8 cellular contexts compared by ENCODE assay signal in genomic region chr9:37784640-37785483, GRCh38. TPM values are rescaled to one million over a fixed set of nuclear protein-coding genes. Genes with fewer than 3 reads are reported as not detected.
DNase-seq lines count a peak whose midpoint lies in the region; ATAC-seq and TF ChIP-seq lines count a peak whose summit lies in the region.

TSS of gene EXOSC3 (minus strand) at chr9:37785064. CDS start at chr9:37785044, 20 bp downstream.

- H3K36me3 ChIP-seq in OCI-LY7 (ENCODE audit: insufficient read depth, low read length) (peaks cover 41% of the 10 kb centered on the region), mucosa of rectum (ENCODE audit: control insufficient read depth in 2 of 2, insufficient read depth in 2 of 2, low read length in 2 of 2) (peaks cover 20 to 36% of the 10 kb centered on the region in 2 donors)

- TF ChIP-seq CTCF in OCI-LY7 (conservative IDR thresholded peaks at IDR 0.05; ENCODE audit: low read length), result no peak
- peak; percentile 20 for TF ChIP-seq CTCF in epithelial cell of proximal tubule (conservative IDR thresholded peaks at IDR 0.05; ENCODE audit: low read depth, low read length)

- H3K79me2 ChIP-seq in OCI-LY7 (ENCODE audit: insufficient read depth, low read depth, low read length), result peaks cover 49% of the 10 kb centered on the region

- no peaks in the 10 kb centered on the region for H3K27me3 ChIP-seq in mucosa of rectum (ENCODE audit: control insufficient read depth in 2 of 2, insufficient read depth in 2 of 2, low read length in 2 of 2)

- DNase-seq in DMS 273 treated with DMSO at 0.1 percent for 48 hours (lab: John Stamatoyannopoulos, UW) (peak; percentile 77), HuH-7 (ENCODE audit: low spot score) (peak; percentile 98), OCI-LY7 (ENCODE audit: low spot score) (peak; percentile 94), activated T-cell treated with anti-CD3 and anti-CD28 coated beads for 24 hours (ENCODE audit: low read depth) (peak; percentile 82), epithelial cell of proximal tubule (ENCODE audit: low read depth) (peak; percentile 62)
- DNase-seq in stimulated activated CD8-positive, alpha-beta memory T cell treated with anti-CD3 and anti-CD28 coated beads, Interleukin-7, amount 100 ng/mL, for 1 hour (ENCODE audit: low read depth in 2 of 2), result peak; percentile 66 to 83

- POLR2A ChIA-PET in OCI-LY7 (lab: Charles Lee), result interaction anchor here (0.6 to 2.4 kb wide), 8 partner anchors 10 to 306 kb away, joined by 3 to 15 read pairs (median 5); partner anchors contain the start of genes DCAF10 and TOMM5

- H3K4me1 ChIP-seq in OCI-LY7 (ENCODE audit: insufficient read depth, low read length, poor library complexity, severe bottlenecking) (peaks cover 24% of the 10 kb centered on the region), mucosa of rectum (ENCODE audit: control insufficient read depth in 2 of 2, insufficient read depth in 2 of 2, low read length in 2 of 2) (peaks cover 5 to 8% of the 10 kb centered on the region in 2 donors)

- H3K27ac ChIP-seq in OCI-LY7 (ENCODE audit: low read depth, low read length, poor library complexity, severe bottlenecking), result peak within 1 kb of the TSS; percentile 75
- peak within 1 kb of the TSS; percentile 54 to 77 for H3K27ac ChIP-seq in mucosa of rectum (ENCODE audit: low read depth in 2 of 2, low read length in 2 of 2)

- H3K4me2 ChIP-seq in OCI-LY7 (ENCODE audit: low read length), result peak within 1 kb of the TSS; percentile 97

- peaks cover 12% of the 10 kb centered on the region for H4K20me1 ChIP-seq in OCI-LY7 (ENCODE audit: insufficient read depth, low read length)

- no TSS peak for BruUV-seq in OCI-LY7 (replicated peaks; lab: Mats Ljungman, UMichigan)

- peak within 1 kb of the TSS; percentile 96 for H2AFZ ChIP-seq in OCI-LY7 (ENCODE audit: low read length)

- H3K9me3 ChIP-seq in OCI-LY7 (ENCODE audit: low read length), result no peaks in the 10 kb centered on the region
- H3K9me3 ChIP-seq in mucosa of rectum (ENCODE audit: control insufficient read depth in 2 of 2, low read length in 2 of 2), result no peaks in the 10 kb centered on the region

- peak within 1 kb of the TSS; percentile 78 to 79 for H3K9ac ChIP-seq in mucosa of rectum (ENCODE audit: low read depth in 1 of 2, low read length in 2 of 2)

- no peaks in the 10 kb centered on the region for H3K9me2 ChIP-seq in OCI-LY7 (ENCODE audit: insufficient read depth, low read length)

- CTCF ChIA-PET in OCI-LY7 (lab: Charles Lee; ENCODE audit: unreplicated experiment), result no interaction called here

- H3K4me3 ChIP-seq in OCI-LY7 (ENCODE audit: low read depth, low read length, poor library complexity, severe bottlenecking) (peak within 1 kb of the TSS; percentile 95), epithelial cell of proximal tubule (ENCODE audit: low read depth, low read length) (peak within 1 kb of the TSS; percentile 82), mucosa of rectum (ENCODE audit: low read length in 2 of 2) (peak within 1 kb of the TSS; percentile 90 to 96)

- ATAC-seq in GM21447 (IDR thresholded peaks at IDR 0.05; ENCODE audit: unreplicated experiment), result peak; percentile 89

- intact Hi-C loops in OCI-LY7 (cut with micrococcal nuclease; ENCODE audit: unreplicated experiment), result loop anchor here (1.0 kb wide), 1 partner anchor 15 kb away; the partner anchor contains the start of gene DCAF10

RNA-seq across cellular contexts. Expression of gene EXOSC3, which starts in this region (rescaled TPM):
- total RNA-seq in OCI-LY7 (2014; rRNA removed; shearing (Covaris generic)), result 82.6 and 111 TPM in 2 replicates
- total RNA-seq in OCI-LY7 (2022) (91.8 and 103 TPM in 2 replicates), epithelial cell of proximal tubule (73.7 and 77.7 TPM in 2 replicates)

Comparison
In these comparisons a context has a peak if more than half of its experiments do, and no peak if none do; other contexts are left out.
1. Peak in every context shown above with its lines: DNase-seq, ATAC-seq, H3K4me3 ChIP-seq and H3K27ac ChIP-seq.